Comparison of ENCODE assay signal across 15 cellular contexts in the genomic region with DNA sequence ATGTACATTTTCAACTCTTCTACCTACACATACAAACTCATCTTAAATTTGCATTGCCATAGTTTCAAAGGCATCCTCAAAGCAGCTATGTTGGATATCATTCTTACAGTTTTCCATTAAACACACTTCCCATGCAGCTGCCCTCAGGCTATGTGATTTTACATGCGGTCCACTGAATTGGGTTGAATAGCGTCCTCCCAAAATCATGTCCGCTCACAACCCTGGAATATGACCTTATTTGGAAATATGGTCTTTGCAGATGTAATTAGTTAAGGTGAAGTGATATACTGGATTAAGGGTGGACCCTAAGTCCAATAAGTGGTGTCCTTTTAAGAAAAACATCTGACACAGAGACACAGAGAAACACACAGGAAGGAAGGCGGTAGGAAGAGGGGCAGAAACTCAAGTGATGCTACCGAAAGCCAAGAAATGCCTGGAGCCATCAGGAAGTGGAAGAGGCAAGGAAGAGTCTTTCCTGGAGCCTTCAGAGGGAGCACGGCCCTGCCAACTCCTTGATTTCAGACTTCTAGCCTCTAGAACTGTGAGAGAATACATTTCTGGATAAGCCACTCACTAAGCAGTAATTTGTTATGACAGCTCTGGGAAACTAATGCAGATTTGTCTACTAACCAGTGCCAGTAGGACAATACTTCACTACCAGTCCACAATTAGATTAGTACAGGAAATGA. TPM values are rescaled to one million over a fixed set of nuclear protein-coding genes. Genes with fewer than 3 reads are reported as not detected.
DNase-seq lines count a peak whose midpoint lies in the region; ATAC-seq and TF ChIP-seq lines count a peak whose summit lies in the region.
"Had no signal": no experiment of that assay in that cellular context is flagged by ENCODE, and none has a peak within 500 bp of the region (broad histone marks: within the 10 kb centered on the region; RNA-seq: fewer than 3 reads in every experiment).

No MANE protein-coding gene starts in this region.

- intact Hi-C loops in heart left ventricle (cut with DNase I) (no loop called here), Right ventricle myocardium inferior (cut with DNase I) (loop anchor here (10.0 kb wide), 1 partner anchor 437 kb away; a partner anchor contains a TSS), OCI-LY7 (cut with micrococcal nuclease; ENCODE audit: unreplicated experiment) (no loop called here)

- H3K4me3 ChIP-seq in heart left ventricle (peak overlapping the region in 8 of 12 donors; percentile 2 to 64 (median 16)), mesodermal cell (ENCODE audit: extremely low read depth, insufficient read depth, low read length, poor library complexity, severe bottlenecking) (no peak overlapping the region), OCI-LY7 (ENCODE audit: low read depth, low read length, poor library complexity, severe bottlenecking) (no peak overlapping the region)
- H3K4me3 ChIP-seq: ovary, testis had no signal

- no peak overlapping the region for H2AFZ ChIP-seq in OCI-LY7 (ENCODE audit: low read length)

- H3K27ac ChIP-seq in heart left ventricle = peak overlapping the region; percentile 64 to 92 (median 82)
- peak overlapping the region; percentile 67 for H3K27ac ChIP-seq in mesodermal cell (ENCODE audit: low read depth, low read length, severe bottlenecking)
- H3K27ac ChIP-seq in OCI-LY7 (ENCODE audit: low read depth, low read length, poor library complexity, severe bottlenecking) = no peak overlapping the region
- H3K27ac ChIP-seq: ovary, testis had no signal

- TF ChIP-seq CTCF in heart left ventricle (IDR thresholded peaks at IDR 0.05) (no peak), OCI-LY7 (conservative IDR thresholded peaks at IDR 0.05; ENCODE audit: low read length) (no peak)

- DNase-seq in heart left ventricle (no peak), Right ventricle myocardium inferior (ENCODE audit: missing footprints) (no peak), dermis blood vessel endothelial cell (peak; percentile 39), NCI-H187 (lab: John Stamatoyannopoulos, UW) (no peak), OCI-LY7 (ENCODE audit: low spot score) (no peak)
- DNase-seq in stimulated activated CD8-positive, alpha-beta memory T cell treated with anti-CD3 and anti-CD28 coated beads, Interleukin-4, amount 100 ng/mL, for 48 hours = no peak
- DNase-seq: ACHN; activated CD4-positive, alpha-beta T cell treated with anti-CD3 and anti-CD28 coated beads for 36 hours; DMS 273 treated with DMSO at 0.1 percent for 48 hours; H7; kidney glomerular epithelial cell; ovary; testis had no signal

- CTCF ChIA-PET in OCI-LY7 (lab: Charles Lee; ENCODE audit: unreplicated experiment) = no interaction called here

- ATAC-seq in heart left ventricle = no peak
- ATAC-seq in Right ventricle myocardium inferior = no peak
- no peak for ATAC-seq in HG03045 (IDR thresholded peaks at IDR 0.05; ENCODE audit: unreplicated experiment)
- ATAC-seq: activated CD4-positive, alpha-beta T cell treated with anti-CD3 and anti-CD28 coated beads for 36 hours had no signal

- H3K36me3 ChIP-seq in heart left ventricle (no peaks in the 10 kb centered on the region), mesodermal cell (ENCODE audit: control insufficient read depth, insufficient read depth, low read length) (peaks cover 3% of the 10 kb centered on the region), OCI-LY7 (ENCODE audit: insufficient read depth, low read length) (no peaks in the 10 kb centered on the region)
- H3K36me3 ChIP-seq: ovary had no signal

- WGBS in heart left ventricle, 4 donors = 35 to 54% (median 47%) methylated on average over 6 of the region's 6 CpGs
- 77 to 90% methylated on average over 3 to 4 of the region's 6 CpGs for WGBS in mesodermal cell (ENCODE audit: insufficient coverage in 2 of 2), 2 experiments

- no peaks in the 10 kb centered on the region for H3K79me2 ChIP-seq in OCI-LY7 (ENCODE audit: insufficient read depth, low read depth, low read length)

- H3K4me1 ChIP-seq in heart left ventricle (peaks cover 0 to 79% (median 55%) of the 10 kb centered on the region in 12 donors), mesodermal cell (ENCODE audit: control insufficient read depth, insufficient read depth, low read length, poor library complexity, severe bottlenecking) (peaks cover 56% of the 10 kb centered on the region), OCI-LY7 (ENCODE audit: insufficient read depth, low read length, poor library complexity, severe bottlenecking) (no peaks in the 10 kb centered on the region)
- H3K4me1 ChIP-seq: testis had no signal

- no peak for TF ChIP-seq POLR2A in heart left ventricle (IDR thresholded peaks at IDR 0.05)

- POLR2A ChIA-PET in OCI-LY7 (lab: Charles Lee) = no interaction called here

- no peak overlapping the region for H3K4me2 ChIP-seq in OCI-LY7 (ENCODE audit: low read length)

- H3K9me2 ChIP-seq in OCI-LY7 (ENCODE audit: insufficient read depth, low read length) = no peaks in the 10 kb centered on the region

- no TSS peak for BruUV-seq in OCI-LY7 (replicated peaks; lab: Mats Ljungman, UMichigan)

- no peaks in the 10 kb centered on the region for H3K27me3 ChIP-seq in heart left ventricle
- H3K27me3 ChIP-seq: ovary, testis had no signal

- H4K20me1 ChIP-seq in OCI-LY7 (ENCODE audit: insufficient read depth, low read length) = no peaks in the 10 kb centered on the region

- H3K9me3 ChIP-seq in heart left ventricle (no peaks in the 10 kb centered on the region), mesodermal cell (ENCODE audit: control insufficient read depth, low read length) (no peaks in the 10 kb centered on the region), OCI-LY7 (ENCODE audit: low read length) (no peaks in the 10 kb centered on the region)
- H3K9me3 ChIP-seq: ovary, testis had no signal

RNA-seq across cellular contexts. Expression of a gene that starts 42.6 kb away (rescaled TPM):
- total RNA-seq in heart left ventricle = 100 to 1,000 TPM in 1 of 9 donors, 10 to 100 TPM in 8; 35.6 to 103 (median 51.7) TPM
- polyA plus RNA-seq in heart left ventricle = 10 to 100 TPM; 13.9 to 17.3 TPM
- total RNA-seq in Right ventricle myocardium inferior = 56.6 TPM
- 45.1 and 78.7 TPM in 2 replicates for total RNA-seq in dermis blood vessel endothelial cell
- polyA plus RNA-seq in mesodermal cell (2013, experiment 1 of 2) = 12.6 TPM
- 10.1 TPM for polyA plus RNA-seq in mesodermal cell (2013, experiment 2 of 2)
- total RNA-seq in OCI-LY7 (2014; rRNA removed; shearing (Covaris generic)) = 2.7 TPM in 2 replicates
- total RNA-seq in OCI-LY7 (2022) = 10.6 and 12.7 TPM in 2 replicates

Comparison
In these comparisons a context has a peak if more than half of its experiments do, and no peak if none do; other contexts are left out.
1. H3K4me3 ChIP-seq: peak in heart left ventricle (8 of 12); none in mesodermal cell (single experiment) and OCI-LY7 (single experiment).